ENCODE assay signal across 8 cellular contexts in genomic region chr6:53179961-53180651, GRCh38. TPM values are rescaled to one million over a fixed set of nuclear protein-coding genes. Genes with fewer than 3 reads are reported as not detected.
A peak's percentile ranks its signal among the peaks of the same experiment; 100 is the strongest.
DNase-seq lines count a peak whose midpoint lies in the region; ATAC-seq and TF ChIP-seq lines count a peak whose summit lies in the region.

No MANE protein-coding gene starts in this region.

- intact Hi-C loops in lower lobe of right lung (cut with DNase I): no loop called here

- H3K27ac ChIP-seq in lower lobe of right lung: no peak overlapping the region

- peak overlapping the region; percentile 48 for H3K27ac Mint-ChIP-seq in activated T-helper 17 cell treated with anti-CD3 and anti-CD28 coated beads, Interleukin-2, amount 50 U/mL, for 72 hours
- H3K27ac Mint-ChIP-seq in nephron progenitor cell: no peak overlapping the region

- no peaks in the 10 kb centered on the region for H3K9me3 Mint-ChIP-seq in activated T-helper 17 cell treated with anti-CD3 and anti-CD28 coated beads, Interleukin-2, amount 50 U/mL, for 72 hours
- H3K9me3 Mint-ChIP-seq in nephron progenitor cell: no peaks in the 10 kb centered on the region

- TF ChIP-seq CTCF in lower lobe of right lung (IDR thresholded peaks at IDR 0.05): no peak
- no peak for TF ChIP-seq CTCF in nephron progenitor cell (IDR thresholded peaks at IDR 0.05)

- H3K27me3 ChIP-seq in lower lobe of right lung (ENCODE audit: low read depth): no peaks in the 10 kb centered on the region

- no peak for ATAC-seq in activated T-helper 17 cell treated with anti-CD3 and anti-CD28 coated beads, Interleukin-2, amount 50 U/mL, for 72 hours (replicated peaks)
- ATAC-seq in lower lobe of right lung (peak; percentile 47 to 52), GM19035 (IDR thresholded peaks at IDR 0.05; ENCODE audit: unreplicated experiment) (no peak), HG03175 (IDR thresholded peaks at IDR 0.05; ENCODE audit: unreplicated experiment) (no peak)

- no peaks in the 10 kb centered on the region for H3K36me3 Mint-ChIP-seq in activated T-helper 17 cell treated with anti-CD3 and anti-CD28 coated beads, Interleukin-2, amount 50 U/mL, for 72 hours (ENCODE audit: low read depth)
- no peaks in the 10 kb centered on the region for H3K36me3 Mint-ChIP-seq in nephron progenitor cell (ENCODE audit: low read depth)

- no peaks in the 10 kb centered on the region for H3K4me1 Mint-ChIP-seq in activated T-helper 17 cell treated with anti-CD3 and anti-CD28 coated beads, Interleukin-2, amount 50 U/mL, for 72 hours
- no peaks in the 10 kb centered on the region for H3K4me1 Mint-ChIP-seq in nephron progenitor cell

- no peaks in the 10 kb centered on the region for H3K9me3 ChIP-seq in lower lobe of right lung

- no peaks in the 10 kb centered on the region for H3K27me3 Mint-ChIP-seq in activated T-helper 17 cell treated with anti-CD3 and anti-CD28 coated beads, Interleukin-2, amount 50 U/mL, for 72 hours
- H3K27me3 Mint-ChIP-seq in nephron progenitor cell (ENCODE audit: low read depth, poor library complexity): peaks cover 2% of the 10 kb centered on the region

- H3K4me3 ChIP-seq in lower lobe of right lung: no peak overlapping the region

- peak overlapping the region; percentile 0 for H3K4me3 Mint-ChIP-seq in activated T-helper 17 cell treated with anti-CD3 and anti-CD28 coated beads, Interleukin-2, amount 50 U/mL, for 72 hours
- no peak overlapping the region for H3K4me3 Mint-ChIP-seq in nephron progenitor cell

- H3K4me1 ChIP-seq in lower lobe of right lung: no peaks in the 10 kb centered on the region

- DNase-seq in DMS153 treated with DMSO at 0.1 percent for 48 hours (lab: John Stamatoyannopoulos, UW; ENCODE audit: unreplicated experiment) (peak; percentile 79), NCI-H2081 treated with DMSO at 0.1 percent for 48 hours (lab: John Stamatoyannopoulos, UW) (peak; percentile 54), lower lobe of right lung (peak; percentile 50), NOMO-1 treated with DMSO at 0.1 percent for 48 hours (lab: John Stamatoyannopoulos, UW; ENCODE audit: unreplicated experiment) (no peak), nephron progenitor cell (no peak)

- no peaks in the 10 kb centered on the region for H3K36me3 ChIP-seq in lower lobe of right lung

RNA-seq across cellular contexts. Expression of gene GCM1, which starts 31.5 kb away (rescaled TPM):
- total RNA-seq in activated T-helper 17 cell treated with anti-CD3 and anti-CD28 coated beads, Interleukin-2, amount 50 U/mL, for 72 hours: under 1 TPM; 0.11 to 0.13 TPM
- not detected for total RNA-seq in lower lobe of right lung

Comparison
In these comparisons a context has a peak if more than half of its experiments do, and no peak if none do; other contexts are left out.
1. DNase-seq: peak in DMS153 treated with DMSO at 0.1 percent for 48 hours (single experiment), NCI-H2081 treated with DMSO at 0.1 percent for 48 hours (single experiment) and lower lobe of right lung (single experiment); none in NOMO-1 treated with DMSO at 0.1 percent for 48 hours (single experiment) and nephron progenitor cell (single experiment).
2. ATAC-seq: peak in lower lobe of right lung (2 of 2); none in activated T-helper 17 cell treated with anti-CD3 and anti-CD28 coated beads, Interleukin-2, amount 50 U/mL, for 72 hours (single experiment), GM19035 (single experiment) and HG03175 (single experiment).